Comparison of ENCODE assay signal across 8 cellular contexts in the genomic region with DNA sequence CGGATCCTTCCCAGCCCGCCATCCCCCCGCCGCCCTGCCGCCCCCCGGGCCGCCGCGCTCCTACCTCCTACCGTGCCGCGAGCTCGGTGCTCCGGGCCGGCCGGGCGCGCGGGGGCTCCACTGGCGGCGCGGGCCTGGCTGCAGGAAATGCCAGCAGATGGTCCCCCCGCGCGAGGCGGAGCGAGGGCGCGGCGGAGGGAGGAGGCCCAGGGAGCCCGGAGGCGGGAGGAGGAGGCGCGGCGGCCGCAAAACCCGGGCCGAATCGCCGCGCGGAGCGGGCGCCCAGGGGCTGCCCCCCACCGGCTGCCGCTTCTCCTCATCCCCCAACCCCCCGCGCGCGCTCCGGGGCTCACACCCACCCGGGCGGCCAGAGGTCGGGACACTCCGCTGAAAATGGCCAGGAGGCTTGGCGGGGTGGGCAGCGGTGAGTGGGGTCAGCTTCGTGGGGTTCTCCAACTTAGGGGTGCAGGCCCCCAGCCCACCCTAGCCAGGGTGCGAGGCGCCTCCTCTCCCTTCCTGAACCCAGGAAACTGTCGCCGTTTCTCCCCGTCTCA. TPM values are rescaled to one million over a fixed set of nuclear protein-coding genes. Genes with fewer than 3 reads are reported as not detected.
DNase-seq lines count a peak whose midpoint lies in the region; ATAC-seq and TF ChIP-seq lines count a peak whose summit lies in the region.

A gene with protein sequence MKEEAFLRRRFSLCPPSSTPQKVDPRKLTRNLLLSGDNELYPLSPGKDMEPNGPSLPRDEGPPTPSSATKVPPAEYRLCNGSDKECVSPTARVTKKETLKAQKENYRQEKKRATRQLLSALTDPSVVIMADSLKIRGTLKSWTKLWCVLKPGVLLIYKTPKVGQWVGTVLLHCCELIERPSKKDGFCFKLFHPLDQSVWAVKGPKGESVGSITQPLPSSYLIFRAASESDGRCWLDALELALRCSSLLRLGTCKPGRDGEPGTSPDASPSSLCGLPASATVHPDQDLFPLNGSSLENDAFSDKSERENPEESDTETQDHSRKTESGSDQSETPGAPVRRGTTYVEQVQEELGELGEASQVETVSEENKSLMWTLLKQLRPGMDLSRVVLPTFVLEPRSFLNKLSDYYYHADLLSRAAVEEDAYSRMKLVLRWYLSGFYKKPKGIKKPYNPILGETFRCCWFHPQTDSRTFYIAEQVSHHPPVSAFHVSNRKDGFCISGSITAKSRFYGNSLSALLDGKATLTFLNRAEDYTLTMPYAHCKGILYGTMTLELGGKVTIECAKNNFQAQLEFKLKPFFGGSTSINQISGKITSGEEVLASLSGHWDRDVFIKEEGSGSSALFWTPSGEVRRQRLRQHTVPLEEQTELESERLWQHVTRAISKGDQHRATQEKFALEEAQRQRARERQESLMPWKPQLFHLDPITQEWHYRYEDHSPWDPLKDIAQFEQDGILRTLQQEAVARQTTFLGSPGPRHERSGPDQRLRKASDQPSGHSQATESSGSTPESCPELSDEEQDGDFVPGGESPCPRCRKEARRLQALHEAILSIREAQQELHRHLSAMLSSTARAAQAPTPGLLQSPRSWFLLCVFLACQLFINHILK (minus strand): TSS at position 159 of the 554 bp plus-strand sequence. CDS start 36,162 bp downstream, outside the sequence.

- intact Hi-C loops in gastrocnemius medialis (cut with DNase I; ENCODE audit: low total_unique reads): loop anchor here (1.0 to 5.0 kb wide), 3 partner anchors 40 to 280 kb away; partner anchors contain the start of genes CDKN1C and ZNF195

- peak within 1 kb of the TSS; percentile 41 for H3K27ac Mint-ChIP-seq in central memory CD8-positive, alpha-beta T cell (ENCODE audit: low read depth)
- peak within 1 kb of the TSS; percentile 88 to 93 (median 92) for H3K27ac Mint-ChIP-seq in immature natural killer cell

- H3K27ac ChIP-seq in VCaP (peak within 1 kb of the TSS; percentile 72; the same call in 1 of the 2 replicates), gastrocnemius medialis (peak within 1 kb of the TSS; percentile 67 to 81 (median 80))

- no peaks in the 10 kb centered on the region for H3K9me3 ChIP-seq in gastrocnemius medialis

- no peak for TF ChIP-seq CTCF in VCaP (conservative IDR thresholded peaks at IDR 0.05)
- peak in 2 of 5 experiments; percentile 12 to 16 for TF ChIP-seq CTCF in gastrocnemius medialis (IDR thresholded peaks at IDR 0.05 in 4 of 5, conservative IDR thresholded peaks at IDR 0.05 in 1 of 5)

- no peaks in the 10 kb centered on the region for H3K36me3 ChIP-seq in gastrocnemius medialis

- DNase-seq in AG20443 (ENCODE audit: low spot score): peak; percentile 91
- peak; percentile 57 for DNase-seq in KBM-7
- peak in 1 of 2 donors; percentile 21 for DNase-seq in central memory CD8-positive, alpha-beta T cell (ENCODE audit: low spot score in 2 of 2)
- peak; percentile 75 to 77 (median 76) for DNase-seq in immature natural killer cell
- peak in 1 of 2 donors; percentile 48 for DNase-seq in gastrocnemius medialis
- no peak for DNase-seq in SHP77 treated with DMSO at 0.1 percent for 48 hours (lab: John Stamatoyannopoulos, UW)

- peaks cover 45% of the 10 kb centered on the region for H3K4me1 Mint-ChIP-seq in central memory CD8-positive, alpha-beta T cell
- peaks cover 56 to 68% of the 10 kb centered on the region in 2 donors for H3K4me1 Mint-ChIP-seq in immature natural killer cell

- H3K4me3 Mint-ChIP-seq in central memory CD8-positive, alpha-beta T cell: peak within 1 kb of the TSS; percentile 86
- peak within 1 kb of the TSS; percentile 94 to 96 (median 95) for H3K4me3 Mint-ChIP-seq in immature natural killer cell

- H3K4me1 ChIP-seq in gastrocnemius medialis: peaks cover 61 to 69% of the 10 kb centered on the region in 2 donors

- H3K27me3 ChIP-seq in gastrocnemius medialis: no peaks in the 10 kb centered on the region

- no peaks in the 10 kb centered on the region for H3K9me3 Mint-ChIP-seq in central memory CD8-positive, alpha-beta T cell
- H3K9me3 Mint-ChIP-seq in immature natural killer cell: no peaks in the 10 kb centered on the region

- in situ Hi-C loops in KBM-7 (cut with MboI; ENCODE audit: low pct_unique_long_range_greater_than_20kb, low sequenced_read_pairs): no loop called here
- in situ Hi-C loops in gastrocnemius medialis (cut with MboI; ENCODE audit: low sequenced_read_pairs in 4 of 4): no loop called here

- TF ChIP-seq POLR2A in gastrocnemius medialis (IDR thresholded peaks at IDR 0.05): peak; percentile 34 to 43

- H3K4me3 ChIP-seq in gastrocnemius medialis: peak within 1 kb of the TSS; percentile 58 to 77 (median 66)

- ATAC-seq in central memory CD8-positive, alpha-beta T cell (replicated peaks; ENCODE audit: extremely low read depth, poor library complexity, severe bottlenecking): peak; percentile 67
- ATAC-seq in gastrocnemius medialis: peak; percentile 14 to 30
- no peak for ATAC-seq in HG03354 (IDR thresholded peaks at IDR 0.05; ENCODE audit: poor library complexity, severe bottlenecking, unreplicated experiment)

- peaks cover 40% of the 10 kb centered on the region for H3K27me3 Mint-ChIP-seq in central memory CD8-positive, alpha-beta T cell
- H3K27me3 Mint-ChIP-seq in immature natural killer cell (ENCODE audit: low read depth in 3 of 3): peaks cover 5 to 30% (median 15%) of the 10 kb centered on the region in 3 donors

- H3K36me3 Mint-ChIP-seq in central memory CD8-positive, alpha-beta T cell (ENCODE audit: insufficient read depth): peaks cover 5% of the 10 kb centered on the region
- no peaks in the 10 kb centered on the region for H3K36me3 Mint-ChIP-seq in immature natural killer cell

RNA-seq across cellular contexts. Expression of the gene that starts here (rescaled TPM):
- polyA plus RNA-seq in immature natural killer cell: 10 to 100 TPM; 32.8 to 98.9 (median 33.3) TPM
- total RNA-seq in gastrocnemius medialis: 10 to 100 TPM in 3 of 4 donors, 1 to 10 TPM in 1; 9.2 to 18.5 (median 14.0) TPM
